8 cellular contexts compared by ENCODE assay signal in genomic region chr6:31827286-31828079, GRCh38. TPM values are rescaled to one million over a fixed set of nuclear protein-coding genes. Genes with fewer than 3 reads are reported as not detected.
DNase-seq lines count a peak whose midpoint lies in the region; ATAC-seq, FAIRE-seq and TF ChIP-seq lines count a peak whose summit lies in the region.

Gene HSPA1B (plus strand): TSS chr6:31827738. CDS start chr6:31827951, 213 bp downstream.

- peak; percentile 76 for TF ChIP-seq RAD21 in HepG2 (CRISPR knock-in tag; IDR thresholded peaks at IDR 0.05)

- TF ChIP-seq EP300 in HepG2 (IDR thresholded peaks at IDR 0.05; ENCODE audit: low read depth in 2 of 2, low read length in 2 of 2) (peak in 1 of 2 experiments; percentile 82; a peak in 2 of 4 replicates), HepG2 (CRISPR knock-in tag; IDR thresholded peaks at IDR 0.05; ENCODE audit: borderline replicate concordance) (peak; percentile 26; the same call in 1 of the 2 replicates)

- peaks cover 44% of the 10 kb centered on the region for H3K4me1 ChIP-seq in HepG2 (ENCODE audit: insufficient read depth, low read length)

- TF ChIP-seq CTCF in HepG2 (CRISPR knock-in tag; IDR thresholded peaks at IDR 0.05) = peak; percentile 29

- peak within 1 kb of the TSS; percentile 68 for H3K27ac ChIP-seq in HepG2 (ENCODE audit: extremely low read length, insufficient read depth, low read length)

- no peaks in the 10 kb centered on the region for H3K36me3 ChIP-seq in HepG2 (replicated peaks in 1 of 2; ENCODE audit: control insufficient read depth in 1 of 2, insufficient read depth in 2 of 2, low read length in 2 of 2)

- intact Hi-C loops in HepG2 (cut with micrococcal nuclease; ENCODE audit: unreplicated experiment) = no loop called here

- no peaks in the 10 kb centered on the region for H3K9me3 ChIP-seq in HepG2 (ENCODE audit: low read length)

- no peaks in the 10 kb centered on the region; a peak in 1 of 5 replicates for H3K27me3 ChIP-seq in HepG2 (ENCODE audit: control insufficient read depth in 1 of 2, insufficient read depth in 2 of 2, low read length in 2 of 2)

- CTCF ChIA-PET in HepG2 (lab: Yijun Ruan, JAX; ENCODE audit: low intra/inter-chr PET ratio, low total read pairs) = no interaction called here

- in situ Hi-C loops in HepG2 (cut with HindIII; ENCODE audit: extremely low pct_ligation_motif_present, low pct_unique_long_range_greater_than_20kb) = no loop called here

- DNase-seq in C1 segment of cervical spinal cord (lab: John Stamatoyannopoulos, UW) = peak; percentile 86 to 100 (median 99)
- peak; percentile 100 for DNase-seq in NCI-H748 (lab: John Stamatoyannopoulos, UW; ENCODE audit: unreplicated experiment)
- DNase-seq in activated CD4-positive, alpha-beta T cell treated with anti-CD3 and anti-CD28 coated beads, Interleukin-2, amount 50 U/mL, for 48 hours = peak; percentile 94 to 97
- peak; percentile 88 to 99 for DNase-seq in dermis microvascular lymphatic vessel endothelial cell (ENCODE audit: low read depth in 2 of 2)
- peak; percentile 100 for DNase-seq in HepG2 (ENCODE audit: low spot score)
- DNase-seq in stimulated activated CD4-positive, alpha-beta T cell treated with anti-CD3 and anti-CD28 coated beads, Interleukin-4, amount 100 ng/mL, for 1 hour = peak; percentile 79

- peak; percentile 94 for FAIRE-seq in HepG2 (lab: Jason Lieb, UNC)

- H3K79me2 ChIP-seq in HepG2 (ENCODE audit: insufficient read depth, low read length) = peaks cover 30% of the 10 kb centered on the region

- peak; percentile 100 for TF ChIP-seq POLR2A in HepG2 (IDR thresholded peaks at IDR 0.05; ENCODE audit: insufficient read depth in 1 of 2, low read depth in 2 of 2, low read length in 2 of 2)

- peak within 1 kb of the TSS; percentile 74 for H3K9ac ChIP-seq in HepG2 (ENCODE audit: insufficient read depth, low read depth, low read length)

- POLR2A ChIA-PET in HepG2 (lab: Yijun Ruan, JAX) = interaction anchor here (0.6 to 3.4 kb wide), 57 partner anchors 9 to 1144 kb away, joined by 3 to 107 read pairs (median 5); partner anchors contain the start of genes ABHD16A, APOM, ATF6B and BAG6

- H4K20me1 ChIP-seq in HepG2 (ENCODE audit: insufficient read depth, low read length) = peaks cover 4% of the 10 kb centered on the region

- BruUV-seq in HepG2 (replicated peaks; lab: Mats Ljungman, UMichigan) = no TSS peak

- peak within 1 kb of the TSS; percentile 8 for H2AFZ ChIP-seq in HepG2 (ENCODE audit: low read length)

- peak; percentile 66 for ATAC-seq in GM19351 (IDR thresholded peaks at IDR 0.05; ENCODE audit: unreplicated experiment)
- ATAC-seq in HG03521 (IDR thresholded peaks at IDR 0.05; ENCODE audit: unreplicated experiment) = peak; percentile 73
- peak; percentile 89 for ATAC-seq in HepG2

- peak within 1 kb of the TSS; percentile 81 for H3K4me2 ChIP-seq in HepG2 (ENCODE audit: low read depth, low read length)

- H3K4me3 ChIP-seq in HepG2 (replicated peaks in 1 of 3; ENCODE audit: insufficient read depth in 1 of 3, low read depth in 2 of 3, low read length in 3 of 3) = peak within 1 kb of the TSS; percentile 59 to 91 (median 86)

- whole genome bisulfite sequencing in HepG2 (ENCODE audit: low lambda C conversion rate) = 0% methylated on average over 34 of the region's 56 CpGs

TF ChIP-seq in HepG2, 621 proteins besides CTCF, POLR2A, EP300 and RAD21 (continues in another document):
- TF ChIP-seq ZNF704 (CRISPR knock-in tag; IDR thresholded peaks at IDR 0.05; ENCODE audit: borderline replicate concordance) (no peak; the same call in 1 of the 2 replicates), ZBTB1 (CRISPR knock-in tag; IDR thresholded peaks at IDR 0.05; ENCODE audit: borderline replicate concordance) (no peak), NFATC3 (CRISPR knock-in tag; IDR thresholded peaks at IDR 0.05) (peak; percentile 62; the same call in 1 of the 2 replicates), HOMEZ (CRISPR knock-in tag; IDR thresholded peaks at IDR 0.05; ENCODE audit: low read depth) (peak; percentile 10; the same call in 1 of the 2 replicates), ZNF512B (CRISPR knock-in tag; IDR thresholded peaks at IDR 0.05; ENCODE audit: borderline replicate concordance) (peak; percentile 72; the same call in 1 of the 2 replicates), ZNF777 (CRISPR knock-in tag; IDR thresholded peaks at IDR 0.05) (no peak), ZSCAN12 (CRISPR knock-in tag; IDR thresholded peaks at IDR 0.05) (peak; percentile 92), NFE2L2 (IDR thresholded peaks at IDR 0.05; ENCODE audit: low read length) (no peak), FOXJ3 (CRISPR knock-in tag; IDR thresholded peaks at IDR 0.05; ENCODE audit: borderline replicate concordance) (0 out of 2 replicates have a peak, but pooled peaks have one; percentile 38), SMARCC2 (IDR thresholded peaks at IDR 0.05) (no peak), ZSCAN22 (CRISPR knock-in tag; IDR thresholded peaks at IDR 0.05) (no peak), ZC3H4 (CRISPR knock-in tag; IDR thresholded peaks at IDR 0.05; ENCODE audit: borderline replicate concordance) (0 out of 2 replicates have a peak, but pooled peaks have one; percentile 45), PHF8 (CRISPR knock-in tag; IDR thresholded peaks at IDR 0.05) (peak; percentile 72), TCF12 (IDR thresholded peaks at IDR 0.05) (no peak), TCF12 (CRISPR knock-in tag; IDR thresholded peaks at IDR 0.05) (no peak), NR2C2 (CRISPR knock-in tag; IDR thresholded peaks at IDR 0.05; ENCODE audit: borderline replicate concordance) (no peak)

RNA-seq across cellular contexts. Expression of gene HSPA1B, which starts in this region (rescaled TPM):
- total RNA-seq in dermis microvascular lymphatic vessel endothelial cell = 27.6 and 37.1 TPM in 2 replicates
- total RNA-seq in HepG2 (2016; rRNA removed; fragmentation: Illumina TruSeq; extraction: Trizol) = 186 and 189 TPM in 2 replicates
- total RNA-seq in HepG2 (2016; cell fraction: cytosol; rRNA removed; fragmentation: Illumina TruSeq; extraction: Trizol; ENCODE audit: low read depth) = 8.9 and 12.5 TPM in 2 replicates
- total RNA-seq in HepG2 (2016; cell fraction: insoluble cytoplasmic fraction; rRNA removed; fragmentation: Illumina TruSeq; extraction: Trizol) = 148 and 193 TPM in 2 replicates
- total RNA-seq in HepG2 (2016; cell fraction: membrane; rRNA removed; fragmentation: Illumina TruSeq; extraction: Trizol) = 24.6 and 28.1 TPM in 2 replicates
- total RNA-seq in HepG2 (2016; cell fraction: nucleus; rRNA removed; fragmentation: Illumina TruSeq; extraction: Trizol) = 88.3 and 95.9 TPM in 2 replicates
- 26.0 and 57.2 TPM in 2 replicates for polyA plus RNA-seq in HepG2 (2011; rRNA removed)
- polyA plus RNA-seq in HepG2 (2011; cell fraction: cytosol; rRNA removed) = 26.6 and 33.8 TPM in 2 replicates
- polyA plus RNA-seq in HepG2 (2011; cell fraction: nucleus; rRNA removed) = 55.8 and 89.9 TPM in 2 replicates
- 39.8 and 132 TPM in 2 replicates for polyA plus RNA-seq in HepG2 (2012)
- 5.4 and 5.8 TPM in 2 replicates for polyA plus RNA-seq in HepG2 (2016; cell fraction: cytosol; fragmentation: Illumina TruSeq; extraction: Trizol; ENCODE audit: low read depth)
- 148 and 182 TPM in 2 replicates for polyA plus RNA-seq in HepG2 (2016; cell fraction: insoluble cytoplasmic fraction; fragmentation: Illumina TruSeq; extraction: Trizol; ENCODE audit: low read depth)
- 11.1 and 13.6 TPM in 2 replicates for polyA plus RNA-seq in HepG2 (2016; cell fraction: membrane; fragmentation: Illumina TruSeq; extraction: Trizol; ENCODE audit: low read depth)
- polyA plus RNA-seq in HepG2 (2016; cell fraction: nucleus; fragmentation: Illumina TruSeq; extraction: Trizol; ENCODE audit: insufficient read depth, low read depth) = 115 and 118 TPM in 2 replicates
- 84.4 and 185 TPM in 2 replicates for polyA minus RNA-seq in HepG2 (2011; rRNA and poly(A)+ RNA removed; ENCODE audit: low replicate concordance)
- 48.1 and 67.3 TPM in 2 replicates for polyA minus RNA-seq in HepG2 (2011; cell fraction: cytosol; rRNA and poly(A)+ RNA removed)
- polyA minus RNA-seq in HepG2 (2011; cell fraction: nucleus; rRNA and poly(A)+ RNA removed) = 22.7 and 36.4 TPM in 2 replicates

Comparison
In these comparisons a context has a peak if more than half of its experiments do, and no peak if none do; other contexts are left out.
1. Peak in every context shown above with its lines: DNase-seq, ATAC-seq, H3K4me3 ChIP-seq and H3K27ac ChIP-seq.